ENCODE assay signal across 9 cellular contexts in the genomic region with DNA sequence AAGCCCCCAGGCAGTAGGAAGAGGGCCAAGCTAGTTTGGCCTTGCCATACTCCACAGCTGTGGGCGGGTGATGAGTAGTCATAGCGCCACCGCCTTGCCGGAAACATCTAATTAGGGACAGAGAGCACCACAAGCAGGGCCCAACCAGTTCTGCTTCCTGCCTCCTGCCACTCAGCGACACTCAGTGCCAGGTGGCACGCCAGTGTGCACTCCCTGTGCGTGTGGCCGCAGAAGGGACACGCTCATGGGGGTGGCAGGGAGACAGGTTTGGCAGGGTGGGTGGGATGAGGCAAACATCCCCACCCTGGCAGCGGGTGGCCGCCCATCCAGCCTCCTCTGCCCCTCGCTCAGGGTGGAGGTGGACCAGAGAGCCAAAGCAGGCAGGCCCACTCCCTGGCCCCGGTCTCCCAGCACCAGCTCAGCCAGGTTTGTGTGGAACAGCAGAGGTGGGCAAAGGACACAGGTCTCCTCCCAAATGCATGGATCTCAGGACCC. TPM values are rescaled to one million over a fixed set of nuclear protein-coding genes. Genes with fewer than 3 reads are reported as not detected.
A peak's percentile ranks its signal among the peaks of the same experiment; 100 is the strongest.
DNase-seq lines count a peak whose midpoint lies in the region; ATAC-seq and TF ChIP-seq lines count a peak whose summit lies in the region.
"Had no signal": no experiment of that assay in that cellular context is flagged by ENCODE, and none has a peak within 500 bp of the region (broad histone marks: within the 10 kb centered on the region; RNA-seq: fewer than 3 reads in every experiment).

No MANE protein-coding gene starts in this region.

- DNase-seq in CD1c-positive myeloid dendritic cell (ENCODE audit: extremely low spot score) = peak; percentile 79
- DNase-seq in Karpas-422 = peak; percentile 77
- DNase-seq in activated CD8-positive, alpha-beta memory T cell treated with anti-CD3 and anti-CD28 coated beads, Interleukin-2, amount 50 U/mL, for 48 hours = peak; percentile 77
- peak; percentile 27 for DNase-seq in renal cortical epithelial cell (ENCODE audit: low read depth)
- DNase-seq in coronary artery (ENCODE audit: low spot score) = no peak
- DNase-seq in LoVo (ENCODE audit: low spot score) = no peak

- H3K27me3 ChIP-seq in Karpas-422 (ENCODE audit: low read length) = no peaks in the 10 kb centered on the region

- 0 out of 2 replicates have a peak overlapping the region, but pooled peaks have one; percentile 27 for H3K9ac ChIP-seq in Karpas-422 (ENCODE audit: low read length)
- H3K9ac ChIP-seq: parathyroid adenoma had no signal

- no peak overlapping the region for H3K4me2 ChIP-seq in Karpas-422 (ENCODE audit: low read depth, low read length, poor library complexity, severe bottlenecking)

- H3K79me2 ChIP-seq in Karpas-422 (ENCODE audit: low read length) = no peaks in the 10 kb centered on the region

- H3K4me3 ChIP-seq in Karpas-422 (ENCODE audit: low read length) (no peak overlapping the region), coronary artery (no peak overlapping the region)

- H3K9me2 ChIP-seq in Karpas-422 (replicated peaks; ENCODE audit: insufficient read depth, low read length) = no peaks in the 10 kb centered on the region

- peaks cover 15% of the 10 kb centered on the region for H3K4me1 ChIP-seq in Karpas-422 (ENCODE audit: low read length)

- no peaks in the 10 kb centered on the region for H3K9me3 ChIP-seq in Karpas-422 (ENCODE audit: low read length)

- H3K36me3 ChIP-seq in Karpas-422 (ENCODE audit: insufficient read depth, low read length) = no peaks in the 10 kb centered on the region

- peak overlapping the region; percentile 18; the same call in 1 of the 2 replicates for H2AFZ ChIP-seq in Karpas-422 (ENCODE audit: low read length)
- H2AFZ ChIP-seq: parathyroid adenoma had no signal

- no peak for TF ChIP-seq CTCF in coronary artery (IDR thresholded peaks at IDR 0.05)

- ATAC-seq in GM19043 (IDR thresholded peaks at IDR 0.05; ENCODE audit: low read depth, unreplicated experiment) (peak; percentile 95), HG03457 (IDR thresholded peaks at IDR 0.05; ENCODE audit: unreplicated experiment) (no peak)

- no peaks in the 10 kb centered on the region for H4K20me1 ChIP-seq in Karpas-422 (ENCODE audit: insufficient read depth, low read depth, low read length)

- H3K27ac ChIP-seq in Karpas-422 (ENCODE audit: low read length) (no peak overlapping the region), coronary artery (no peak overlapping the region)
- H3K27ac ChIP-seq: parathyroid adenoma had no signal

RNA-seq across cellular contexts. Expression of a gene that starts 4.9 kb away (rescaled TPM):
- not detected in 2 replicates for total RNA-seq in Karpas-422 (2014; rRNA removed; shearing (Covaris generic); ENCODE audit: low replicate concordance)
- 0.20 and 5.2 TPM in 2 replicates for total RNA-seq in renal cortical epithelial cell

RNA-seq across cellular contexts. Expression of a gene that starts 11.0 kb away (rescaled TPM):
- 11.1 and 19.8 TPM in 2 replicates for total RNA-seq in Karpas-422 (2014; rRNA removed; shearing (Covaris generic); ENCODE audit: low replicate concordance)
- 10.6 and 17.2 TPM in 2 replicates for total RNA-seq in renal cortical epithelial cell

RNA-seq across cellular contexts. Expression of a gene that starts 42.0 kb away (rescaled TPM):
- total RNA-seq in Karpas-422 (2014; rRNA removed; shearing (Covaris generic); ENCODE audit: low replicate concordance) = not detected in 2 replicates
- total RNA-seq in renal cortical epithelial cell = 0.40 TPM in 1 of 2 replicates, not detected in the other

Comparison
In these comparisons a context has a peak if more than half of its experiments do, and no peak if none do; other contexts are left out.
1. DNase-seq: peak in CD1c-positive myeloid dendritic cell (single experiment), Karpas-422 (single experiment), activated CD8-positive, alpha-beta memory T cell treated with anti-CD3 and anti-CD28 coated beads, Interleukin-2, amount 50 U/mL, for 48 hours (single experiment) and renal cortical epithelial cell (single experiment); none in coronary artery (single experiment) and LoVo (single experiment).